Comparison of ENCODE assay signal across 1 cellular context in the genomic region with DNA sequence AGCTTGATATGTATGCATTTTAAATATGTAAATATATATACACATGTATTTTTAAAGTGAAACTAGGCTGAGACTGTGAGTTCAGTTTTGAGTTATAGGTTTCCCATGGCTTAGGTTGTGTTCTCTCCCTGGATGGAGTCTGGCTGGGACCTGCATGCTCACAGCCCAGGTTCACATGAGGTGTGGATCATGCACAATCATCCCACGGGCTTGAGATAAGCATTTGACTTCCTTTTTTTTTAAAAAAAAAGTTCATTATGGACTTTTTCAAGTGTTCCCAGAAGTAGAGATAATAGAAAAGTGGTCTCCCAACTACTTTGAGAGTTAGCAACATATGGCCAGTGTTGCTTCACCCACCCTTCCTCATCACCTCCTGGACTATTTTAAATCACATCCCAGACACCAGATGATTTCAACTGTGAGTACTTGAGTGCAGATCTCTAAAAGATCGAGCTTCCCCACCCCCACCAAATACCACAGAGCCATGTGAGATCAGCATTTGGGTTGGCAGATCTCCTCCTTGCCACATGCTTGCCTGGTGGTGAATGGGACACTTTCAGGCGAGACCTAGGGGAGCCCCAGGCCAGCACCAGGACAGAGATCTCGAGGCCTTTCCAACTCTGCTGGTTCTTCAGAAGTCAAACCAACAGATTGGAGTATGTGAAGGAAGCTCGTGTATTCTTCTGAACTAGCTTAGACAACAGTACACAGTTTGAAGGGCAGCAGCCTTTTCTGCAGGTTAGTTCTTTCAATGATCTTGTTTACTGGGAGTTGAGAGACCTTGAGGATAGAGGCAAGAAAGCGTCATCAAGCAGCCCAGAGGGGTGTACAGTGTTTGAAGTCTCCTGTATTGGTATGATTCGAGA.
A peak's percentile ranks its signal among the peaks of the same experiment; 100 is the strongest.
TF ChIP-seq lines count a peak whose summit lies in the region.

No MANE protein-coding gene starts in this region.

TF ChIP-seq in IMR-90, 13 proteins besides CTCF, POLR2A, EP300 and RAD21:
- TF ChIP-seq CHD1 (IDR thresholded peaks at IDR 0.05; ENCODE audit: low read depth, low read length) (no peak), MXI1 (IDR thresholded peaks at IDR 0.05; ENCODE audit: borderline replicate concordance, low read depth, low read length) (peak; percentile 80; the same call in 1 of the 2 replicates), SMC3 (IDR thresholded peaks at IDR 0.05; ENCODE audit: low read depth, low read length) (no peak), CEBPB (IDR thresholded peaks at IDR 0.05; ENCODE audit: low read depth, low read length) (peak; percentile 52)
